Comparison of ENCODE assay signal across 17 cellular contexts in the genomic region with DNA sequence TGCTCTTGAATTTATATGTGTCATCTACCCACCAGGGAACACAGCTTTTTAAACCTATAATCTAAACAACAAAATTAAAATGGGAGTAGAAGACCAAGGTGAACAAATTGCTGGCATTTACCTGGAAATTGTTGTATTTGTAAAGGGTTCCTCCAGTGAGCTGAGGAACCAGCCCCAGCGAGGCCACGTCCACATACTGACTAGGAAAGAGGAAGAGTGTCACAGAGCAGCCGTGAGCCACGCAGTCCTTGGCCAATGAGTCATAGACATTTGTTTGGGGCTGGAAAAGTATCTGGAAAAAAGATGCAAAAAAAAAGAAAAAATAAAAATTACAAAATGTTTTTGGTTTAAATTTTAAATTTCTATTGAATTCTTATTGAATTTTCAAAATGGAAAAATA. TPM values are rescaled to one million over a fixed set of nuclear protein-coding genes. Genes with fewer than 3 reads are reported as not detected.
DNase-seq lines count a peak whose midpoint lies in the region; ATAC-seq and TF ChIP-seq lines count a peak whose summit lies in the region.
"Had no signal": no experiment of that assay in that cellular context is flagged by ENCODE, and none has a peak within 500 bp of the region (broad histone marks: within the 10 kb centered on the region; RNA-seq: fewer than 3 reads in every experiment).

No MANE protein-coding gene starts in this region.

- no peaks in the 10 kb centered on the region for H3K27me3 Mint-ChIP-seq in activated CD4-positive, alpha-beta memory T cell treated with anti-CD3 and anti-CD28 coated beads for 36 hours
- no peaks in the 10 kb centered on the region for H3K27me3 Mint-ChIP-seq in MCF 10A (ENCODE audit: insufficient read depth, unreplicated experiment)
- H3K27me3 Mint-ChIP-seq: activated naive CD8-positive, alpha-beta T cell treated with anti-CD3 and anti-CD28 coated beads for 36 hours; dendritic cell treated with granulocyte-macrophage colony-stimulating factor and Interleukin-4, amounts not matched to agents 40 ng/mL and 50 ng/mL, for 4 days; type B pancreatic cell had no signal

- no peaks in the 10 kb centered on the region for H3K27me3 ChIP-seq in IMR-90 (ENCODE audit: control insufficient read depth, insufficient read depth, low read length)
- no peaks in the 10 kb centered on the region for H3K27me3 ChIP-seq in osteoblast (ENCODE audit: insufficient read depth, low read length)
- H3K27me3 ChIP-seq: neutrophil, Peyer's patch had no signal

- no peaks in the 10 kb centered on the region for H3K9me3 Mint-ChIP-seq in activated CD4-positive, alpha-beta memory T cell treated with anti-CD3 and anti-CD28 coated beads for 36 hours
- no peaks in the 10 kb centered on the region for H3K9me3 Mint-ChIP-seq in MCF 10A (ENCODE audit: unreplicated experiment)
- H3K9me3 Mint-ChIP-seq: activated naive CD8-positive, alpha-beta T cell treated with anti-CD3 and anti-CD28 coated beads for 36 hours; dendritic cell treated with granulocyte-macrophage colony-stimulating factor and Interleukin-4, amounts not matched to agents 40 ng/mL and 50 ng/mL, for 4 days; stimulated activated effector memory CD8-positive, alpha-beta T cell treated with anti-CD3 and anti-CD28 coated beads, Interleukin-12 subunit alpha, Interleukin-12 subunit beta, amount 100 ng/mL, for 72 hours; type B pancreatic cell had no signal

- no peak overlapping the region for H3K4ac ChIP-seq in IMR-90 (ENCODE audit: low read depth, low read length)

- no peak overlapping the region for H4K91ac ChIP-seq in IMR-90 (ENCODE audit: insufficient read depth, low read depth, low read length)

- H3K9me3 ChIP-seq in IMR-90 (ENCODE audit: control insufficient read depth, insufficient read depth, low read length): no peaks in the 10 kb centered on the region
- no peaks in the 10 kb centered on the region for H3K9me3 ChIP-seq in osteoblast (ENCODE audit: low read depth, low read length)
- H3K9me3 ChIP-seq: neutrophil, Peyer's patch had no signal

- no TSS peak for BruUV-seq in IMR-90 (replicated peaks; lab: Mats Ljungman, UMichigan)
- no TSS peak for BruUV-seq in MCF 10A (replicated peaks; lab: Mats Ljungman, UMichigan)

- in situ Hi-C loops in IMR-90 (cut with MboI; ENCODE audit: low sequenced_read_pairs): loop anchor here (10.0 kb wide), 1 partner anchor 231 kb away; no protein-coding TSS in a partner anchor

- H4K8ac ChIP-seq in IMR-90 (ENCODE audit: low read depth in 2 of 2, low read length in 2 of 2): no peak overlapping the region

- H2AK9ac ChIP-seq in IMR-90 (replicated peaks; ENCODE audit: low read depth, low read length, poor library complexity): no peak overlapping the region

- H3K56ac ChIP-seq in IMR-90 (ENCODE audit: extremely low read depth, insufficient read depth, low read length): no peak overlapping the region

- H3K36me3 Mint-ChIP-seq in activated CD4-positive, alpha-beta memory T cell treated with anti-CD3 and anti-CD28 coated beads for 36 hours: peaks cover 28% of the 10 kb centered on the region
- peaks cover 65% of the 10 kb centered on the region for H3K36me3 Mint-ChIP-seq in MCF 10A (ENCODE audit: insufficient read depth, unreplicated experiment)

- H3K27ac ChIP-seq in IMR-90 (ENCODE audit: insufficient read depth, low read length): no peak overlapping the region
- peak overlapping the region; percentile 64 for H3K27ac ChIP-seq in osteoblast (ENCODE audit: low read depth, low read length)
- H3K27ac ChIP-seq: neutrophil, Peyer's patch had no signal

- DNase-seq in AG20443 (ENCODE audit: low spot score): peak; percentile 58
- DNase-seq in IMR-90: peak; percentile 58
- peak; percentile 58 for DNase-seq in dermis blood vessel endothelial cell
- no peak for DNase-seq in osteoblast (ENCODE audit: insufficient read length, low spot score, missing footprints)
- DNase-seq in activated CD4-positive, alpha-beta memory T cell treated with anti-CD3 and anti-CD28 coated beads for 36 hours: no peak
- no peak for DNase-seq in MCF 10A (ENCODE audit: unreplicated experiment)
- DNase-seq in inferior parietal cortex (ENCODE audit: extremely low spot score): no peak
- DNase-seq: activated naive CD8-positive, alpha-beta T cell treated with anti-CD3 and anti-CD28 coated beads for 36 hours; GOT3; NCI-H146; NCI-H774; Peyer's patch had no signal

- peaks cover 45% of the 10 kb centered on the region for H3K79me2 ChIP-seq in osteoblast (ENCODE audit: insufficient read depth, low read length)

- no peak overlapping the region for H3K14ac ChIP-seq in IMR-90 (replicated peaks; ENCODE audit: low read depth, low read length)

- H3K36me3 ChIP-seq in IMR-90 (ENCODE audit: control insufficient read depth, insufficient read depth, low read length) (peaks cover 46% of the 10 kb centered on the region), osteoblast (ENCODE audit: insufficient read depth, low read length) (peaks cover 89% of the 10 kb centered on the region)

- 0 out of 2 replicates have a peak, but pooled peaks cover 4% of the 10 kb centered on the region for H3K9me1 ChIP-seq in IMR-90 (ENCODE audit: insufficient read depth, low read length)

- H2AFZ ChIP-seq in IMR-90 (replicated peaks; ENCODE audit: low read length, poor library complexity) (no peak overlapping the region), osteoblast (ENCODE audit: low read length) (no peak overlapping the region)

- H3K4me3 ChIP-seq in IMR-90 (ENCODE audit: insufficient read depth, low read depth, low read length) (no peak overlapping the region), osteoblast (ENCODE audit: insufficient read depth, low read length) (no peak overlapping the region)
- H3K4me3 ChIP-seq: Peyer's patch had no signal

- no CpG with 5 or more reads among the region's 4 CpGs for WGBS in IMR-90 (ENCODE audit: extremely low coverage in 2 of 2, insufficient read length in 1 of 2), 2 experiments

- H4K20me1 ChIP-seq in IMR-90 (ENCODE audit: insufficient read depth, low read length) (peaks cover 26% of the 10 kb centered on the region; the same call in 1 of the 2 replicates), osteoblast (ENCODE audit: insufficient read depth, low read length) (no peaks in the 10 kb centered on the region)

- H4K5ac ChIP-seq in IMR-90 (ENCODE audit: low read depth, low read length): no peak overlapping the region

- H3K4me1 ChIP-seq in IMR-90 (ENCODE audit: control insufficient read depth, insufficient read depth, low read length) (peaks cover 14% of the 10 kb centered on the region), osteoblast (ENCODE audit: insufficient read depth, low read length) (peaks cover 20% of the 10 kb centered on the region)
- H3K4me1 ChIP-seq: Peyer's patch had no signal

- dilution Hi-C loops in IMR-90 (cut with HindIII; ENCODE audit: low sequenced_read_pairs, unreplicated experiment): no loop called here

- CTCF ChIA-PET in IMR-90 (lab: Yijun Ruan, JAX): no interaction called here
- CTCF ChIA-PET in activated CD4-positive, alpha-beta memory T cell treated with anti-CD3 and anti-CD28 coated beads for 36 hours (lab: Charles Lee): no interaction called here
- CTCF ChIA-PET in MCF 10A (lab: Yijun Ruan, JAX): interaction anchor here (0.6 to 4.0 kb wide), 2 partner anchors 108 to 224 kb away, joined by 4 to 45 read pairs; no protein-coding TSS in a partner anchor

- ATAC-seq in IMR-90 (ENCODE audit: low read depth) (no peak), HG02840 (IDR thresholded peaks at IDR 0.05; ENCODE audit: low FRiP score, unreplicated experiment) (no peak)
- ATAC-seq: stimulated activated effector memory CD8-positive, alpha-beta T cell treated with anti-CD3 and anti-CD28 coated beads, Interleukin-12 subunit alpha, Interleukin-12 subunit beta, amount 100 ng/mL, for 72 hours had no signal

- TF ChIP-seq POLR2A in IMR-90 (IDR thresholded peaks at IDR 0.05; ENCODE audit: low read depth, low read length): no peak

- H3K4me3 Mint-ChIP-seq in activated CD4-positive, alpha-beta memory T cell treated with anti-CD3 and anti-CD28 coated beads for 36 hours: no peak overlapping the region
- H3K4me3 Mint-ChIP-seq in MCF 10A (ENCODE audit: unreplicated experiment): no peak overlapping the region
- H3K4me3 Mint-ChIP-seq: activated naive CD8-positive, alpha-beta T cell treated with anti-CD3 and anti-CD28 coated beads for 36 hours; dendritic cell treated with granulocyte-macrophage colony-stimulating factor and Interleukin-4, amounts not matched to agents 40 ng/mL and 50 ng/mL, for 4 days; stimulated activated effector memory CD8-positive, alpha-beta T cell treated with anti-CD3 and anti-CD28 coated beads, Interleukin-12 subunit alpha, Interleukin-12 subunit beta, amount 100 ng/mL, for 72 hours; type B pancreatic cell had no signal

- no peak overlapping the region for H3K9ac ChIP-seq in IMR-90 (ENCODE audit: low read depth, low read length)

- H3K23ac ChIP-seq in IMR-90 (ENCODE audit: low read depth, low read length): no peak overlapping the region

- H2BK15ac ChIP-seq in IMR-90 (ENCODE audit: low read depth, low read length): no peak overlapping the region

- H3K4me2 ChIP-seq in IMR-90 (ENCODE audit: low read depth, low read length) (no peak overlapping the region), osteoblast (ENCODE audit: insufficient read depth, low read length) (no peak overlapping the region)

- H2BK120ac ChIP-seq in IMR-90 (ENCODE audit: low read depth, low read length): no peak overlapping the region

- no peak overlapping the region for H2BK20ac ChIP-seq in IMR-90 (ENCODE audit: low read depth, low read length)

- no peaks in the 10 kb centered on the region for H3K4me1 Mint-ChIP-seq in activated CD4-positive, alpha-beta memory T cell treated with anti-CD3 and anti-CD28 coated beads for 36 hours (ENCODE audit: low read depth)
- no peaks in the 10 kb centered on the region for H3K4me1 Mint-ChIP-seq in MCF 10A (ENCODE audit: insufficient read depth, unreplicated experiment)
- H3K4me1 Mint-ChIP-seq: activated naive CD8-positive, alpha-beta T cell treated with anti-CD3 and anti-CD28 coated beads for 36 hours; stimulated activated effector memory CD8-positive, alpha-beta T cell treated with anti-CD3 and anti-CD28 coated beads, Interleukin-12 subunit alpha, Interleukin-12 subunit beta, amount 100 ng/mL, for 72 hours had no signal

- no peak for TF ChIP-seq RAD21 in IMR-90 (IDR thresholded peaks at IDR 0.05; ENCODE audit: low read length)

- intact Hi-C loops in IMR-90 (cut with micrococcal nuclease) (no loop called here), MCF 10A (cut with micrococcal nuclease) (no loop called here)
- intact Hi-C loops in activated CD4-positive, alpha-beta memory T cell treated with anti-CD3 and anti-CD28 coated beads for 36 hours (cut with micrococcal nuclease): no loop called here

- no peak overlapping the region for H2AK5ac ChIP-seq in IMR-90 (ENCODE audit: low read depth, low read length)

- no peak overlapping the region for H3K18ac ChIP-seq in IMR-90 (ENCODE audit: low read depth, low read length)

- POLR2A ChIA-PET in IMR-90 (lab: Charles Lee; ENCODE audit: unreplicated experiment) (no interaction called here), MCF 10A (lab: Yijun Ruan, JAX) (interaction anchor here (1.8 kb wide), 1 partner anchor 148 kb away, joined by 3 read pairs; no protein-coding TSS in a partner anchor)
- POLR2A ChIA-PET in activated CD4-positive, alpha-beta memory T cell treated with anti-CD3 and anti-CD28 coated beads for 36 hours (lab: Charles Lee): no interaction called here

- no peak overlapping the region for H3K27ac Mint-ChIP-seq in activated CD4-positive, alpha-beta memory T cell treated with anti-CD3 and anti-CD28 coated beads for 36 hours
- H3K27ac Mint-ChIP-seq in MCF 10A (ENCODE audit: low read depth, unreplicated experiment): no peak overlapping the region
- H3K27ac Mint-ChIP-seq: activated naive CD8-positive, alpha-beta T cell treated with anti-CD3 and anti-CD28 coated beads for 36 hours; dendritic cell treated with granulocyte-macrophage colony-stimulating factor and Interleukin-4, amounts not matched to agents 40 ng/mL and 50 ng/mL, for 4 days; type B pancreatic cell had no signal

- TF ChIP-seq CTCF in IMR-90 (conservative IDR thresholded peaks at IDR 0.05; ENCODE audit: low read depth, low read length): no peak
- no peak for TF ChIP-seq CTCF in osteoblast (IDR thresholded peaks at IDR 0.05; ENCODE audit: extremely low read depth, low read depth, low read length)
- TF ChIP-seq CTCF in MCF 10A (IDR thresholded peaks at IDR 0.05; ENCODE audit: unreplicated experiment): no peak

- H2BK5ac ChIP-seq in IMR-90 (ENCODE audit: low read depth, low read length, poor library complexity, severe bottlenecking): peak overlapping the region; percentile 59

- H3K79me1 ChIP-seq in IMR-90 (ENCODE audit: low read depth in 1 of 2, low read length in 2 of 2): peaks cover 28 to 61% of the 10 kb centered on the region in 2 experiments

RNA-seq across cellular contexts. Expression of a gene that starts 58.7 kb away (rescaled TPM):
- 5.0 and 7.5 TPM in 2 replicates for total RNA-seq in IMR-90 (2012; rRNA removed)
- 9.3 and 10.0 TPM in 2 replicates for polyA plus RNA-seq in IMR-90 (2012; rRNA removed)
- 0.39 and 0.42 TPM in 2 replicates for polyA plus RNA-seq in IMR-90 (2012; cell fraction: cytosol; rRNA removed)
- polyA plus RNA-seq in IMR-90 (2012; cell fraction: nucleus; rRNA removed; ENCODE audit: low replicate concordance): 0.65 and 6.6 TPM in 2 replicates
- total RNA-seq in dermis blood vessel endothelial cell: 54.4 and 63.8 TPM in 2 replicates
- 25.3 and 28.0 TPM in 2 replicates for total RNA-seq in osteoblast
- 10 to 100 TPM; 39.8 to 48.3 TPM for total RNA-seq in activated CD4-positive, alpha-beta memory T cell treated with anti-CD3 and anti-CD28 coated beads for 36 hours
- total RNA-seq in MCF 10A (2022): 32.6 and 32.8 TPM in 2 replicates

Comparison
In these comparisons a context has a peak if more than half of its experiments do, and no peak if none do; other contexts are left out.
1. DNase-seq: peak in AG20443 (single experiment), IMR-90 (single experiment) and dermis blood vessel endothelial cell (single experiment); none in osteoblast (single experiment), activated CD4-positive, alpha-beta memory T cell treated with anti-CD3 and anti-CD28 coated beads for 36 hours (single experiment), MCF 10A (single experiment) and inferior parietal cortex (single experiment).